8 cellular contexts compared by ENCODE assay signal in the genomic region with DNA sequence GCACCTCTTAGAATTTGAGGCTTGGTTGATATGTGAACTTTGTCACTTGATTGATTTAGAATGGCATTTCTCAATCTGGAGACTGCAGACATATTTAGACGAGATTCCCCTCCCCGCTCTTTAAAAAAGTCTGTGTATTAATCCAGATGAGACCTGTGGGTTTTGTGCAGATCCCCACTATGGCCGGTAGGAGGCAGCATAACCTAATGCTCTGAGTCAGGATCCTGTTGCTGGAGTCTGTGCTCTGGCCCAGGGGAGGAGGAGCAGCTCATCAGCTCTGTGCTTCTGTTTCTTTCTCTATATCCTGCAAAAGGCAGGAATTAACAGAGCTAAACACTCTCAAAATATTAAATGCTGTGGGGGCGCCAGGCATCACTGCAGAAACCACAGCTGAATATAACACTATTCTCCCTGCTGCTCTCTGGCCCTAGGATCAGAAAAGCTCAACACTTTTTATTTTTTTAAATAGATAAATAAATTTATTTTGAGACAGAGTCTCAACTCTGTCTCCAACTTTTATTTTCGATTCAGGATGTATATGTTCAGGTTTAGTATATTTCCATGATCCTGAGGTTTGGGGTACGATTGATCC. TPM values are rescaled to one million over a fixed set of nuclear protein-coding genes. Genes with fewer than 3 reads are reported as not detected.
DNase-seq lines count a peak whose midpoint lies in the region; ATAC-seq, FAIRE-seq and TF ChIP-seq lines count a peak whose summit lies in the region.

No MANE protein-coding gene starts in this region.

- H3K4me3 Mint-ChIP-seq in CD14-positive monocyte (no peak overlapping the region), naive B cell (no peak overlapping the region)
- no peak overlapping the region for H3K4me3 Mint-ChIP-seq in activated CD8-positive, alpha-beta memory T cell treated with anti-CD3 and anti-CD28 coated beads, Interleukin-2, amount 10 ng/mL, durations not matched to agents 7 days and 5 days

- ATAC-seq in activated CD8-positive, alpha-beta memory T cell treated with anti-CD3 and anti-CD28 coated beads, Interleukin-2, amount 10 ng/mL, durations not matched to agents 7 days and 5 days, result peak; percentile 93
- ATAC-seq in naive B cell (ENCODE audit: low read depth in 2 of 2), result peak; percentile 98 to 99

- DNase-seq in CD14-positive monocyte (ENCODE audit: low spot score), result peak; percentile 65
- DNase-seq in GM19239 (ENCODE audit: insufficient read length, low spot score), result peak; percentile 85
- peak; percentile 77 for DNase-seq in HT1080 (ENCODE audit: low read depth)
- DNase-seq in NOMO-1 treated with DMSO at 0.1 percent for 48 hours (lab: John Stamatoyannopoulos, UW; ENCODE audit: unreplicated experiment), result peak; percentile 83
- DNase-seq in activated CD8-positive, alpha-beta memory T cell treated with anti-CD3 and anti-CD28 coated beads, Interleukin-2, amount 10 ng/mL, durations not matched to agents 7 days and 5 days, result peak; percentile 73
- peak; percentile 37 for DNase-seq in epithelial cell of prostate (ENCODE audit: low read depth, low spot score)
- DNase-seq in naive B cell, result peak; percentile 55
- peak in 37 of 49 donors; percentile 4 to 71 (median 38) for DNase-seq in substantia nigra (lab: John Stamatoyannopoulos, UW)

- H3K9me3 Mint-ChIP-seq in CD14-positive monocyte (peaks cover 0 to 3% (median 0%) of the 10 kb centered on the region in 7 donors), naive B cell (no peaks in the 10 kb centered on the region)
- no peaks in the 10 kb centered on the region for H3K9me3 Mint-ChIP-seq in activated CD8-positive, alpha-beta memory T cell treated with anti-CD3 and anti-CD28 coated beads, Interleukin-2, amount 10 ng/mL, durations not matched to agents 7 days and 5 days (ENCODE audit: low read depth)

- H3K36me3 Mint-ChIP-seq in CD14-positive monocyte (no peaks in the 10 kb centered on the region), naive B cell (no peaks in the 10 kb centered on the region)
- H3K36me3 Mint-ChIP-seq in activated CD8-positive, alpha-beta memory T cell treated with anti-CD3 and anti-CD28 coated beads, Interleukin-2, amount 10 ng/mL, durations not matched to agents 7 days and 5 days, result no peaks in the 10 kb centered on the region

- peak; percentile 89 for TF ChIP-seq CTCF in CD14-positive monocyte (IDR thresholded peaks at IDR 0.05)

- FAIRE-seq in GM19239 (lab: Jason Lieb, UNC), result peak; percentile 93

- no peak overlapping the region for H3K27ac Mint-ChIP-seq in CD14-positive monocyte
- no peak overlapping the region for H3K27ac Mint-ChIP-seq in activated CD8-positive, alpha-beta memory T cell treated with anti-CD3 and anti-CD28 coated beads, Interleukin-2, amount 10 ng/mL, durations not matched to agents 7 days and 5 days
- no peak overlapping the region for H3K27ac Mint-ChIP-seq in naive B cell

- H3K4me1 Mint-ChIP-seq in CD14-positive monocyte (no peaks in the 10 kb centered on the region), naive B cell (no peaks in the 10 kb centered on the region)
- no peaks in the 10 kb centered on the region for H3K4me1 Mint-ChIP-seq in activated CD8-positive, alpha-beta memory T cell treated with anti-CD3 and anti-CD28 coated beads, Interleukin-2, amount 10 ng/mL, durations not matched to agents 7 days and 5 days

- CTCF ChIA-PET in activated CD8-positive, alpha-beta memory T cell treated with anti-CD3 and anti-CD28 coated beads, Interleukin-2, amount 10 ng/mL, durations not matched to agents 7 days and 5 days (lab: Charles Lee), result interaction anchor here (0.7 to 3.1 kb wide), 10 partner anchors 11 to 412 kb away, joined by 3 to 37 read pairs (median 4); partner anchors contain the start of gene PHYH

- peaks cover 2 to 11% (median 6%) of the 10 kb centered on the region in 3 donors for H3K27me3 Mint-ChIP-seq in CD14-positive monocyte (ENCODE audit: low read depth in 3 of 3)
- peaks cover 7% of the 10 kb centered on the region for H3K27me3 Mint-ChIP-seq in activated CD8-positive, alpha-beta memory T cell treated with anti-CD3 and anti-CD28 coated beads, Interleukin-2, amount 10 ng/mL, durations not matched to agents 7 days and 5 days
- peaks cover 8 to 24% (median 16%) of the 10 kb centered on the region in 3 donors for H3K27me3 Mint-ChIP-seq in naive B cell

- H3K27ac ChIP-seq in epithelial cell of prostate (no peak overlapping the region), substantia nigra (ENCODE audit: low read depth, low read length, poor library complexity, severe bottlenecking) (no peak overlapping the region)

- intact Hi-C loops in CD14-positive monocyte (cut with micrococcal nuclease), result loop anchor here (5.0 to 10.0 kb wide), 3 partner anchors 70 to 405 kb away; no protein-coding TSS in a partner anchor

RNA-seq across cellular contexts. Expression of gene SEPHS1, which starts 23.9 kb away (rescaled TPM):
- polyA plus RNA-seq in CD14-positive monocyte (10 to 100 TPM; 11.9 to 15.1 TPM), naive B cell (ENCODE audit: low read depth in 6 of 6) (10 to 100 TPM in 5 of 6 donors, 1 to 10 TPM in 1; 9.1 to 18.9 (median 15.4) TPM)
- 48.7 and 68.3 TPM in 2 replicates for total RNA-seq in HT1080 (2014; rRNA removed; shearing (Covaris generic))
- polyA plus RNA-seq in HT1080 (2015; cell fraction: cytosol; rRNA removed), result 63.6 and 67.5 TPM in 2 replicates
- 45.1 and 48.0 TPM in 2 replicates for polyA plus RNA-seq in HT1080 (2015; cell fraction: nucleus; rRNA removed)
- 10 to 100 TPM; 48.9 to 55.2 TPM for total RNA-seq in activated CD8-positive, alpha-beta memory T cell treated with anti-CD3 and anti-CD28 coated beads, Interleukin-2, amount 10 ng/mL, durations not matched to agents 7 days and 5 days
